ENCODE assay signal across 10 cellular contexts in the genomic region with DNA sequence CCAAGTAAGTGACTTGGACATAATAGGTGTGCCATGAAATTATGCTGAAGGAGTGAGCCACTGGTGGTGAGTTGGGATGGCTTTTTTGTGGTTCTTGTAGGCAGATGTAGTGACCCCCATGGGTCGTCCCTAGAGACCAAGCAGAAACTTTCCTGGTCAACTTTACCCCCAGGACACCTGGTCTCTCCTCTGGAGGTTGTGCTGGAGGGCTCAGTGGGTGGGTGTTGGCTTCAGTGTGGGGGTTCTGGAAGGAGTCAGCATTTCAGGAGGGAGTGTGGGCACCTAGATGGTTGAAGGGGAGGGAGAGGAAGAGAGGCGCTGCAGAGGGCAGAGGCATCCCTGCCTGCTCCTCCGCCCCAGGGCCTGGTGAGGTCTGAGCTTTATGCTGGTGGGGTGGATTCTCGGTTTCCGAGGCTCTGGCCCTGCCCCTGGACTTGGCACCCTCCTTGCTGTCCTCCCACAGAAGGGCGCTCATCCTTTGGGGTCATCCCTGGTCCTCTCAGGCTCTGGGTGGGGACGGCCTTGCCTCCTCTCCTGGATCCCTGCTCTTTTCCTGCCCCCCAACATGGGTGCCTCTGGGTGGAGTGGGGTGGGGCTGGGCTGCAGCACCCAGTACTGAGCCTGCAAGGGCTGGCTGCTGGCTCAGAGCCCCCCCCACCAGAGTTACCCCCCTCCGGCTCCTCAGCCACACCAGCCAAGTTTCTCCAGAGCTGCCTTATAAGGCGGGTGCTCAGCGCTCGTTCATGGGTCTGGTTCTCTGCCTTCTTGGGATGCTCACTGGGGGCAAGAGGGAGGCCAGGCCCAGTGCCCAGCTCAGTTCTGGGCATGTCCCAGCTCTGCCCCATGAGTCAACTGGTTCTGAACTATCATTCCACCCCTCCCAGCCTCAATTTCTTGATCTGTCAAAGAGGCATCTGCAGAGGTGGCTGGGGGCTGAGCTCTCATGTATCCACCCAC.
DNase-seq lines count a peak whose midpoint lies in the region; ATAC-seq and TF ChIP-seq lines count a peak whose summit lies in the region.
"Had no signal": no experiment of that assay in that cellular context is flagged by ENCODE, and none has a peak within 500 bp of the region (broad histone marks: within the 10 kb centered on the region; RNA-seq: fewer than 3 reads in every experiment).

No MANE protein-coding gene starts in this region.

- H3K27ac ChIP-seq in CD4-positive, alpha-beta memory T cell (ENCODE audit: low read depth, low read length), result peak overlapping the region; percentile 87
- peak overlapping the region; percentile 32 for H3K27ac ChIP-seq in epithelial cell of prostate

- intact Hi-C loops in CD4-positive, alpha-beta memory T cell (cut with micrococcal nuclease), result loop anchor here (5.0 kb wide), 1 partner anchor 35 kb away; no protein-coding TSS in a partner anchor

- H3K4me1 ChIP-seq in CD4-positive, alpha-beta memory T cell (ENCODE audit: insufficient read depth, low read length), result peaks cover 97% of the 10 kb centered on the region

- no peak for TF ChIP-seq CTCF in progenitor cell of endocrine pancreas (IDR thresholded peaks at IDR 0.05; ENCODE audit: unreplicated experiment)

- H3K27me3 ChIP-seq in CD4-positive, alpha-beta memory T cell (ENCODE audit: insufficient read depth, low read length), result no peaks in the 10 kb centered on the region
- H3K27me3 ChIP-seq: ovary had no signal

- peaks cover 0 to 5% (median 0%) of the 10 kb centered on the region in 8 donors for H3K9me3 Mint-ChIP-seq in CD4-positive, alpha-beta memory T cell
- no peaks in the 10 kb centered on the region for H3K9me3 Mint-ChIP-seq in T-cell
- H3K9me3 Mint-ChIP-seq in progenitor cell of endocrine pancreas (ENCODE audit: low read depth), result no peaks in the 10 kb centered on the region

- peaks cover 9% of the 10 kb centered on the region for H3K36me3 ChIP-seq in CD4-positive, alpha-beta memory T cell (ENCODE audit: insufficient read depth, low read length)
- H3K36me3 ChIP-seq: ovary had no signal

- no peak for DNase-seq in CD4-positive, alpha-beta memory T cell
- no peak for DNase-seq in T-cell
- DNase-seq in epithelial cell of prostate (ENCODE audit: low read depth, low spot score), result no peak
- no peak for DNase-seq in progenitor cell of endocrine pancreas (ENCODE audit: low spot score, unreplicated experiment)
- no peak for DNase-seq in NCI-H1092 treated with DMSO at 0.1 percent for 48 hours (lab: John Stamatoyannopoulos, UW)
- DNase-seq in central memory CD4-positive, alpha-beta T cell, result no peak
- no peak for DNase-seq in KBM-7
- DNase-seq: NCI-H82, ovary had no signal

- ATAC-seq in T-cell (replicated peaks in 1 of 4), result no peak
- ATAC-seq in HG02970 (IDR thresholded peaks at IDR 0.05; ENCODE audit: low FRiP score, unreplicated experiment), result no peak

- peak overlapping the region in 1 of 2 donors; percentile 9 for H3K4me3 ChIP-seq in CD4-positive, alpha-beta memory T cell (ENCODE audit: low read length in 2 of 2)
- H3K4me3 ChIP-seq: ovary had no signal

- H3K36me3 Mint-ChIP-seq in CD4-positive, alpha-beta memory T cell, result peaks cover 35 to 41% of the 10 kb centered on the region in 2 donors
- peaks cover 21% of the 10 kb centered on the region for H3K36me3 Mint-ChIP-seq in T-cell
- peaks cover 3% of the 10 kb centered on the region for H3K36me3 Mint-ChIP-seq in progenitor cell of endocrine pancreas (ENCODE audit: insufficient read depth)

- peak overlapping the region in 7 of 8 donors; percentile 59 to 96 (median 74) for H3K4me3 Mint-ChIP-seq in CD4-positive, alpha-beta memory T cell
- H3K4me3 Mint-ChIP-seq in T-cell, result peak overlapping the region; percentile 62 to 93 (median 92)
- no peak overlapping the region for H3K4me3 Mint-ChIP-seq in progenitor cell of endocrine pancreas (ENCODE audit: low read depth)

- no peaks in the 10 kb centered on the region for H3K9me3 ChIP-seq in CD4-positive, alpha-beta memory T cell (ENCODE audit: control insufficient read depth in 1 of 2, low read length in 2 of 2)
- H3K9me3 ChIP-seq: ovary had no signal

- POLR2A ChIA-PET in CD4-positive, alpha-beta memory T cell (lab: Charles Lee; ENCODE audit: partially characterized antibody), result interaction anchor here (0.7 to 97.0 kb wide), 6 partner anchors 1 to 551 kb away, joined by 3 to 6031 read pairs (median 59); a partner anchor contains a TSS
- POLR2A ChIA-PET in T-cell (lab: Charles Lee), result no interaction called here

- CTCF ChIA-PET in CD4-positive, alpha-beta memory T cell (lab: Charles Lee; ENCODE audit: partially characterized antibody), result interaction anchor here (0.9 to 4.5 kb wide), 4 partner anchors 23 to 94 kb away, joined by 3 to 29 read pairs (median 5); no protein-coding TSS in a partner anchor
- CTCF ChIA-PET in T-cell (lab: Charles Lee), result interaction anchor here (0.6 kb wide), 2 partner anchors 8 to 76 kb away, joined by 4 to 8 read pairs; no protein-coding TSS in a partner anchor

- peaks cover 59 to 100% (median 81%) of the 10 kb centered on the region in 4 donors for H3K4me1 Mint-ChIP-seq in CD4-positive, alpha-beta memory T cell
- peaks cover 85 to 97% (median 88%) of the 10 kb centered on the region in 3 donors for H3K4me1 Mint-ChIP-seq in T-cell
- H3K4me1 Mint-ChIP-seq in progenitor cell of endocrine pancreas (ENCODE audit: low read depth), result peaks cover 14% of the 10 kb centered on the region

- peak overlapping the region; percentile 89 to 99 (median 97) for H3K27ac Mint-ChIP-seq in CD4-positive, alpha-beta memory T cell
- H3K27ac Mint-ChIP-seq in T-cell (peak overlapping the region; percentile 99 to 100), progenitor cell of endocrine pancreas (peak overlapping the region; percentile 49)

- no peaks in the 10 kb centered on the region for H3K27me3 Mint-ChIP-seq in CD4-positive, alpha-beta memory T cell
- H3K27me3 Mint-ChIP-seq in T-cell (no peaks in the 10 kb centered on the region), progenitor cell of endocrine pancreas (no peaks in the 10 kb centered on the region)

- in situ Hi-C loops in KBM-7 (cut with MboI; ENCODE audit: low pct_unique_long_range_greater_than_20kb, low sequenced_read_pairs), result no loop called here

Comparison
In these comparisons a context has a peak if more than half of its experiments do, and no peak if none do; other contexts are left out.
1. H3K27ac Mint-ChIP-seq: peak in every context shown above with its lines; median percentile 100 in T-cell; 97 in CD4-positive, alpha-beta memory T cell; 49 in progenitor cell of endocrine pancreas.